Comparison of ENCODE assay signal across 14 cellular contexts in the genomic region with DNA sequence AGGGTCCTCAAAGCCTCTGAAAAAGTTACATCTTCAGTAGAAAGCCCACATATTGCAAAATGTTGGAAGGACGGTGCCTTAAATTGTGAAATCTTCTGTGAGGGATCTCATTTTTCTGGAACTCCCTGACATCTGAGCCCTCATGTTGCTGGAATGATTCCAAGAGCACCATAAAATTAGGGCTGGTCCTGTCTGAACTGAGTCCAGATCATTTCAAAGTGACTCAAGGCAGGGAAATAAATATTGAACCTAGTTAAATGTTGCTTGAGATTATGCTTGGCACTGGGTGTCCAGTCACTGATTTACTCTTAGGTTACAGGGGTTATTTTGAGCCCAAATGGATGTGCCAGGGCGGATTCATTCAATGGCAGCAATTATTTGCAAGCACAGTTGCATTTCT.
DNase-seq lines count a peak whose midpoint lies in the region; ATAC-seq and TF ChIP-seq lines count a peak whose summit lies in the region.
"Had no signal": no experiment of that assay in that cellular context is flagged by ENCODE, and none has a peak within 500 bp of the region (broad histone marks: within the 10 kb centered on the region; RNA-seq: fewer than 3 reads in every experiment).

No MANE protein-coding gene starts in this region.

- peaks cover 0 to 9% of the 10 kb centered on the region in 2 donors for H3K27me3 Mint-ChIP-seq in effector memory CD8-positive, alpha-beta T cell

- H3K4me3 Mint-ChIP-seq in effector memory CD8-positive, alpha-beta T cell, result no peak overlapping the region
- H3K4me3 Mint-ChIP-seq: neural progenitor cell; stimulated activated naive CD8-positive, alpha-beta T cell treated with anti-CD3 and anti-CD28 coated beads, Interleukin-15, amount 100 ng/mL, for 72 hours had no signal

- no peaks in the 10 kb centered on the region for H3K9me3 Mint-ChIP-seq in effector memory CD8-positive, alpha-beta T cell
- H3K9me3 Mint-ChIP-seq: activated T-helper 2 cell treated with anti-CD3 and anti-CD28 coated beads, Interferon-gamma antibody, Interleukin-2, Interleukin-4, amounts not matched to agents 10 μg/mL and 5 μg/mL and 100 μg/mL, durations not matched to agents 14 hours and 24 hours and 36 hours; neural progenitor cell had no signal

- peaks cover 3% of the 10 kb centered on the region for H3K36me3 Mint-ChIP-seq in effector memory CD8-positive, alpha-beta T cell (ENCODE audit: insufficient read depth)
- H3K36me3 Mint-ChIP-seq: neural progenitor cell had no signal

- H3K27ac Mint-ChIP-seq in effector memory CD8-positive, alpha-beta T cell, result no peak overlapping the region
- H3K27ac Mint-ChIP-seq: activated T-helper 2 cell treated with anti-CD3 and anti-CD28 coated beads, Interferon-gamma antibody, Interleukin-2, Interleukin-4, amounts not matched to agents 10 μg/mL and 5 μg/mL and 100 μg/mL, durations not matched to agents 14 hours and 24 hours and 36 hours; neural progenitor cell; stimulated activated naive CD8-positive, alpha-beta T cell treated with anti-CD3 and anti-CD28 coated beads, Interleukin-15, amount 100 ng/mL, for 72 hours had no signal

- H3K4me1 Mint-ChIP-seq in effector memory CD8-positive, alpha-beta T cell (ENCODE audit: low read depth in 2 of 2), result no peaks in the 10 kb centered on the region
- H3K4me1 Mint-ChIP-seq: neural progenitor cell; stimulated activated naive CD8-positive, alpha-beta T cell treated with anti-CD3 and anti-CD28 coated beads, Interleukin-15, amount 100 ng/mL, for 72 hours had no signal

- TF ChIP-seq CTCF in AG09319 (IDR thresholded peaks at IDR 0.05; ENCODE audit: low read depth, low read length), result no peak

- DNase-seq in AG09319 (ENCODE audit: extremely low read depth, low read depth) (peak; percentile 67), LHCN-M2 (ENCODE audit: low read depth) (peak; percentile 66), dedifferentiated amniotic fluid mesenchymal stem cell (ENCODE audit: extremely low spot score) (peak; percentile 85), mucosa of gallbladder (ENCODE audit: low spot score) (peak; percentile 23), C1 segment of cervical spinal cord (lab: John Stamatoyannopoulos, UW) (no peak), NCI-H2081 (lab: John Stamatoyannopoulos, UW) (no peak)
- DNase-seq in effector memory CD8-positive, alpha-beta T cell, result no peak
- DNase-seq: Caco-2; NCI-H146; stimulated activated CD4-positive, alpha-beta T cell treated with anti-CD3 and anti-CD28 coated beads, Interleukin-2, amount 100 ng/mL, for 24 hours; stimulated activated naive CD8-positive, alpha-beta T cell treated with anti-CD3 and anti-CD28 coated beads, Interleukin-15, amount 100 ng/mL, for 72 hours had no signal

- no peak for ATAC-seq in effector memory CD8-positive, alpha-beta T cell (replicated peaks)
- no peak for ATAC-seq in GM18517 (IDR thresholded peaks at IDR 0.05; ENCODE audit: unreplicated experiment)
- ATAC-seq: stimulated activated naive CD8-positive, alpha-beta T cell treated with anti-CD3 and anti-CD28 coated beads, Interleukin-15, amount 100 ng/mL, for 72 hours had no signal

Comparison
In these comparisons a context has a peak if more than half of its experiments do, and no peak if none do; other contexts are left out.
1. DNase-seq: peak in AG09319 (single experiment), LHCN-M2 (single experiment), dedifferentiated amniotic fluid mesenchymal stem cell (single experiment) and mucosa of gallbladder (single experiment); none in effector memory CD8-positive, alpha-beta T cell (0 of 3), C1 segment of cervical spinal cord (0 of 14) and NCI-H2081 (0 of 2).